In genomic region chr17:81722184-81723120, GRCh38 we compare ENCODE assay signal across 9 cellular contexts.
A peak's percentile ranks its signal among the peaks of the same experiment; 100 is the strongest.
DNase-seq lines count a peak whose midpoint lies in the region; ATAC-seq lines count a peak whose summit lies in the region.
"Had no signal": no experiment of that assay in that cellular context is flagged by ENCODE, and none has a peak within 500 bp of the region (broad histone marks: within the 10 kb centered on the region; RNA-seq: fewer than 3 reads in every experiment).

No MANE protein-coding gene starts in this region.

- no peak for ATAC-seq in HG02885 (IDR thresholded peaks at IDR 0.05; ENCODE audit: poor library complexity, unreplicated experiment)

- peak; percentile 21 for DNase-seq in 8988T
- DNase-seq in HK-2 (ENCODE audit: unreplicated experiment), result peak; percentile 77
- peak in 29 of 56 donors; percentile 5 to 72 (median 34) for DNase-seq in amygdala (lab: John Stamatoyannopoulos, UW)
- peak; percentile 31 for DNase-seq in left kidney (ENCODE audit: low read depth, low spot score)
- no peak for DNase-seq in SHP77 (lab: John Stamatoyannopoulos, UW)
- DNase-seq in AG08395 (ENCODE audit: low spot score), result no peak
- no peak for DNase-seq in NCI-H1092 treated with DMSO at 0.1 percent for 48 hours (lab: John Stamatoyannopoulos, UW)
- DNase-seq: NCI-H2081 treated with DMSO at 0.1 percent for 48 hours had no signal

Comparison
In these comparisons a context has a peak if more than half of its experiments do, and no peak if none do; other contexts are left out.
1. DNase-seq: peak in 8988T (single experiment), HK-2 (single experiment), amygdala (29 of 56) and left kidney (single experiment); none in SHP77 (0 of 2), AG08395 (single experiment) and NCI-H1092 treated with DMSO at 0.1 percent for 48 hours (single experiment).